ENCODE assay signal across 21 cellular contexts in genomic region chr4:133802741-133803140, GRCh38.
A peak's percentile ranks its signal among the peaks of the same experiment; 100 is the strongest.
DNase-seq lines count a peak whose midpoint lies in the region; ATAC-seq and TF ChIP-seq lines count a peak whose summit lies in the region.
"Had no signal": no experiment of that assay in that cellular context is flagged by ENCODE, and none has a peak within 500 bp of the region (broad histone marks: within the 10 kb centered on the region; RNA-seq: fewer than 3 reads in every experiment).

No MANE protein-coding gene starts in this region.

- no peak overlapping the region for H3K4me3 ChIP-seq in retinal pigment epithelial cell (ENCODE audit: low read length)
- H3K4me3 ChIP-seq: SJSA1, tibial artery had no signal

- TF ChIP-seq CTCF in retinal pigment epithelial cell (conservative IDR thresholded peaks at IDR 0.05; ENCODE audit: low read depth, low read length), result no peak

- no peak for ATAC-seq in left lobe of liver
- ATAC-seq in GM21447 (IDR thresholded peaks at IDR 0.05; ENCODE audit: unreplicated experiment), result no peak
- ATAC-seq in Right ventricle myocardium inferior, result no peak
- ATAC-seq: activated T-helper 17 cell treated with anti-CD3 and anti-CD28 coated beads, Interleukin-2, amount 50 U/mL, for 72 hours; CD8-positive, alpha-beta T cell; stimulated activated naive CD8-positive, alpha-beta T cell treated with anti-CD3 and anti-CD28 coated beads, Interleukin-15, amount 100 ng/mL, for 72 hours had no signal

- DNase-seq in HS-5 (ENCODE audit: low read depth) (peak; percentile 61), amniotic epithelial cell (ENCODE audit: low read depth) (peak; percentile 35), fibroblast of peridontal ligament (ENCODE audit: extremely low read depth) (peak; percentile 61), retinal pigment epithelial cell (ENCODE audit: low read depth) (peak; percentile 15), left lobe of liver (ENCODE audit: low spot score) (no peak), midbrain (lab: John Stamatoyannopoulos, UW) (no peak), Right ventricle myocardium inferior (ENCODE audit: missing footprints) (no peak)
- DNase-seq: activated CD4-positive, alpha-beta T cell treated with anti-CD3 and anti-CD28 coated beads, Interleukin-2, amount 10 ng/mL, durations not matched to agents 24 days and 14 days; activated naive CD8-positive, alpha-beta T cell treated with anti-CD3 and anti-CD28 coated beads for 36 hours; CD8-positive, alpha-beta T cell; cortex of kidney; GF-D8; naive B cell; NCI-H1048; NCI-H187; stimulated activated CD4-positive, alpha-beta T cell treated with anti-CD3 and anti-CD28 coated beads, Interleukin-12 subunit alpha, Interleukin-12 subunit beta, amount 100 ng/mL, for 4 hours; stimulated activated naive CD8-positive, alpha-beta T cell treated with anti-CD3 and anti-CD28 coated beads, Interleukin-15, amount 100 ng/mL, for 72 hours; tibial artery had no signal

- intact Hi-C loops in Right ventricle myocardium inferior (cut with DNase I), result no loop called here

Comparison
In these comparisons a context has a peak if more than half of its experiments do, and no peak if none do; other contexts are left out.
1. DNase-seq: peak in HS-5 (single experiment), amniotic epithelial cell (single experiment), fibroblast of peridontal ligament (single experiment) and retinal pigment epithelial cell (single experiment); none in left lobe of liver (single experiment), midbrain (single experiment) and Right ventricle myocardium inferior (single experiment).